ENCODE assay signal across 18 cellular contexts in the genomic region with DNA sequence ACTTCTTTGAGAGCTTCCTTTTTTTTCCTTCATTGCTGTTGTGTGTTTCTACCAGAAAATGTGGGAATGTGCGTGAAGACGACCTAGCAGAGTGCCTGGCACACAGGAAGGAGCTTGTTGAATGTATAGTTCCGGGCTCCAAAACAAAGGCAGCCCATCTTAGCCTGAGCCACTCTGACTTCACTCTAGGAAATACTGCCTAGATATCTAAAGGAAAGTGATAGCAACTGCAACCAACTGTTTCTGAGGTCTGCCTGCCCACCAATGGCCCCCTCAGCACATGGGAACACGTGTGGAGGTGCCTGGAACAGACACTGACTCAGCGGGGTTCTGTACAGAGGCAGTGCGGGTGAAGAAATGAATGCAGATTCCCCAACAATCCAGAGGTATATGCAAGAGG. TPM values are rescaled to one million over a fixed set of nuclear protein-coding genes. Genes with fewer than 3 reads are reported as not detected.
DNase-seq lines count a peak whose midpoint lies in the region; ATAC-seq and TF ChIP-seq lines count a peak whose summit lies in the region.
"Had no signal": no experiment of that assay in that cellular context is flagged by ENCODE, and none has a peak within 500 bp of the region (broad histone marks: within the 10 kb centered on the region; RNA-seq: fewer than 3 reads in every experiment).

No MANE protein-coding gene starts in this region.

- H3K36me3 ChIP-seq in DND-41 (ENCODE audit: insufficient read depth, low read length) (no peaks in the 10 kb centered on the region), body of pancreas (replicated peaks in 1 of 2; ENCODE audit: insufficient read depth in 1 of 2, low read depth in 2 of 2) (no peaks in the 10 kb centered on the region)
- H3K36me3 ChIP-seq: ovary, thoracic aorta had no signal

- H2AFZ ChIP-seq in DND-41 (ENCODE audit: low read depth, low read length), result no peak overlapping the region

- peak overlapping the region; percentile 38 for H3K4me2 ChIP-seq in DND-41 (ENCODE audit: insufficient read depth, low read length)

- peaks cover 11% of the 10 kb centered on the region for H3K36me3 Mint-ChIP-seq in natural killer cell treated with Interleukin-12 subunit alpha and Interleukin-12 subunit beta and Interleukin-15 and Interleukin-18, amount 100 ng/mL, for 72 hours

- no peaks in the 10 kb centered on the region for H3K9me3 ChIP-seq in DND-41 (ENCODE audit: insufficient read depth, low read length, severe bottlenecking)
- H3K9me3 ChIP-seq in body of pancreas, result no peaks in the 10 kb centered on the region
- H3K9me3 ChIP-seq: ovary, thoracic aorta had no signal

- 48 to 53% methylated on average over 5 to 6 of the region's 6 CpGs for WGBS in body of pancreas, 2 donors

- H3K4me1 Mint-ChIP-seq in natural killer cell treated with Interleukin-12 subunit alpha and Interleukin-12 subunit beta and Interleukin-15 and Interleukin-18, amount 100 ng/mL, for 72 hours (ENCODE audit: low read depth in 2 of 2), result peaks cover 70 to 75% of the 10 kb centered on the region in 2 donors

- H3K27ac ChIP-seq in C4-2B (peak overlapping the region; percentile 99), DND-41 (ENCODE audit: low read length) (peak overlapping the region; percentile 99), body of pancreas (peak overlapping the region; percentile 63 to 96 (median 88)), substantia nigra (ENCODE audit: low read depth, low read length, poor library complexity, severe bottlenecking) (no peak overlapping the region)
- H3K27ac ChIP-seq: ovary, thoracic aorta had no signal

- peaks cover 61% of the 10 kb centered on the region for H3K79me2 ChIP-seq in DND-41 (ENCODE audit: insufficient read depth, low read length)

- no peak for TF ChIP-seq CTCF in C4-2B (conservative IDR thresholded peaks at IDR 0.05)
- TF ChIP-seq CTCF in DND-41 (IDR thresholded peaks at IDR 0.05; ENCODE audit: borderline replicate concordance, extremely low read depth, low read length, poor library complexity, severe bottlenecking), result peak; percentile 34
- no peak for TF ChIP-seq CTCF in body of pancreas (IDR thresholded peaks at IDR 0.05)

- H3K4me1 ChIP-seq in DND-41 (ENCODE audit: insufficient read depth, low read length) (peaks cover 100% of the 10 kb centered on the region), body of pancreas (peaks cover 100% of the 10 kb centered on the region)

- peak overlapping the region in 1 of 2 experiments; percentile 25; a peak in 2 of 4 replicates for H3K4me3 ChIP-seq in DND-41 (ENCODE audit: low read depth in 1 of 2, low read length in 2 of 2)
- H3K4me3 ChIP-seq in body of pancreas, result no peak overlapping the region
- H3K4me3 ChIP-seq: ovary, thoracic aorta had no signal

- ATAC-seq in DND-41 (ENCODE audit: insufficient read depth, low read depth) (peak; percentile 66), body of pancreas (no peak)
- ATAC-seq in natural killer cell treated with Interleukin-12 subunit alpha and Interleukin-12 subunit beta and Interleukin-15 and Interleukin-18, amount 100 ng/mL, for 72 hours, result no peak
- ATAC-seq: Right ventricle myocardium inferior had no signal

- peak overlapping the region; percentile 65 for H3K9ac ChIP-seq in DND-41 (ENCODE audit: low read depth, low read length)

- H3K9me3 Mint-ChIP-seq in natural killer cell treated with Interleukin-12 subunit alpha and Interleukin-12 subunit beta and Interleukin-15 and Interleukin-18, amount 100 ng/mL, for 72 hours, result no peaks in the 10 kb centered on the region
- H3K9me3 Mint-ChIP-seq: activated naive CD4-positive, alpha-beta T cell treated with anti-CD3 and anti-CD28 coated beads for 36 hours had no signal

- TF ChIP-seq POLR2A in body of pancreas (IDR thresholded peaks at IDR 0.05), result no peak

- DNase-seq in DND-41 (peak; percentile 85), body of pancreas (no peak), NOMO-1 treated with DMSO at 0.1 percent for 48 hours (lab: John Stamatoyannopoulos, UW; ENCODE audit: unreplicated experiment) (no peak), NCI-H82 (lab: John Stamatoyannopoulos, UW) (no peak), substantia nigra (lab: John Stamatoyannopoulos, UW) (no peak), NCI-H146 (lab: John Stamatoyannopoulos, UW) (no peak)
- DNase-seq in natural killer cell treated with Interleukin-12 subunit alpha and Interleukin-12 subunit beta and Interleukin-15 and Interleukin-18, amount 100 ng/mL, for 72 hours (ENCODE audit: low spot score), result no peak
- DNase-seq: activated CD4-positive, alpha-beta T cell treated with anti-CD3 and anti-CD28 coated beads, Interleukin-2, amount 50 U/mL, for 1 hour; activated naive CD4-positive, alpha-beta T cell treated with anti-CD3 and anti-CD28 coated beads for 36 hours; caudate nucleus; foreskin melanocyte; mesendoderm; NCI-H2171; NK-92 treated with Interleukin-12 subunit alpha and Interleukin-12 subunit beta, amount 100 ng/mL, for 24 hours had no signal

- no peaks in the 10 kb centered on the region for H3K27me3 Mint-ChIP-seq in natural killer cell treated with Interleukin-12 subunit alpha and Interleukin-12 subunit beta and Interleukin-15 and Interleukin-18, amount 100 ng/mL, for 72 hours

- intact Hi-C loops in body of pancreas (cut with DNase I), result no loop called here

- peak overlapping the region; percentile 89 for H3K4me3 Mint-ChIP-seq in natural killer cell treated with Interleukin-12 subunit alpha and Interleukin-12 subunit beta and Interleukin-15 and Interleukin-18, amount 100 ng/mL, for 72 hours
- H3K4me3 Mint-ChIP-seq: activated naive CD4-positive, alpha-beta T cell treated with anti-CD3 and anti-CD28 coated beads for 36 hours had no signal

- H3K27ac Mint-ChIP-seq in natural killer cell treated with Interleukin-12 subunit alpha and Interleukin-12 subunit beta and Interleukin-15 and Interleukin-18, amount 100 ng/mL, for 72 hours, result peak overlapping the region; percentile 98 to 99
- H3K27ac Mint-ChIP-seq: activated naive CD4-positive, alpha-beta T cell treated with anti-CD3 and anti-CD28 coated beads for 36 hours had no signal

- H4K20me1 ChIP-seq in DND-41 (ENCODE audit: insufficient read depth, low read length), result no peaks in the 10 kb centered on the region

- H3K27me3 ChIP-seq in DND-41 (ENCODE audit: insufficient read depth, low read length, poor library complexity) (no peaks in the 10 kb centered on the region), body of pancreas (no peaks in the 10 kb centered on the region)
- H3K27me3 ChIP-seq: ovary had no signal

RNA-seq across cellular contexts. Expression of a gene that starts 14.7 kb away (rescaled TPM):
- 100 to 1,000 TPM; 642 to 771 TPM for total RNA-seq in body of pancreas
- 100 to 1,000 TPM; 287 to 560 TPM for total RNA-seq in natural killer cell treated with Interleukin-12 subunit alpha and Interleukin-12 subunit beta and Interleukin-15 and Interleukin-18, amount 100 ng/mL, for 72 hours

RNA-seq across cellular contexts. Expression of a gene that starts 42.6 kb away (rescaled TPM):
- total RNA-seq in body of pancreas, result 10 to 100 TPM; 13.8 to 16.3 TPM
- total RNA-seq in natural killer cell treated with Interleukin-12 subunit alpha and Interleukin-12 subunit beta and Interleukin-15 and Interleukin-18, amount 100 ng/mL, for 72 hours, result 10 to 100 TPM; 35.3 to 43.4 TPM
